ENCODE assay signal across 8 cellular contexts in the genomic region with DNA sequence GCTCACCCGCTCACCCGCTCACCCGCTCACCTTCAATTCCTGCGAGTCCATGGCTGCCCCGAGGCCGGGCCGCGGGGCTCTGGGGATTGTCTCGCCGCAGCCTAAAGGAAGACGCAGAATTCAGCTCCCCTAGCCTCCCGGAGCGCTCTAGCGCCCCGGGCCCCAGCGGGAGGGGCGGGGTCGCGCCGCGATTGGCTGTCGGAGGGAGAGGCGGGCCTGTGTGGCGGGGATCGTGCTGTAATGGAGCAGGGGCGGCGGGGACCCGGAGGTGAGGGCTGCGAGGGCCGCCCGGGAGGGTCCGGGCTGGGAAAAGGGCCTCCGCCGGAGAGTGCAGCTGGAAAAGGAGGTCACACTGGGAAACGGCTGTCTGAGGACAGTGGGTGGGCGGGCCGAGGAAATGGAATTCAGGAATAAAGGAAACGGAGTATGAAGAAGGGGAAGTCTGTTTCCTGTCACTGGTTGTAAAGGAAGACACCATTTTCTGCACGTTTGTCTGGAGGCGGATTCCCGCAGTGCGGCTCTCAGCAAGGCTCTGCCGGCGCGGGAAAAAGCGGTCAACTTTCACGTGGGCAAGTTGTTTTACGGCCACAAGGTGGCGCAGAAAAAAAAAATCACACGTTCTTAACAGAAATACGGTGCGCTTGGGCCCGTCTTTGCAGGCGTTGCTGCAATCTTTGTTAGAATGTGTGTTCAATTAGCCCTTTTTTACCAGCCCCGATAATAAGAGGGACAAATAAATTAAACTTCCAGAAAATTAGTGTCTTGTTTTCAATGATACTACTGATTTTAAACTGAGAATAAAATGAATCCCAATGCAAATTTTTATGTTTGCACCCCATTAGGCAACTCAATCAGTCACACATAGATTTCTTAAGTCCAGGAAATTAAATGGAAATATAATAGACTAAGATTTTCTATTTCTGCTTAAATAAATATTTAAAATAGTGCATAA. TPM values are rescaled to one million over a fixed set of nuclear protein-coding genes. Genes with fewer than 3 reads are reported as not detected.
DNase-seq lines count a peak whose midpoint lies in the region; ATAC-seq and TF ChIP-seq lines count a peak whose summit lies in the region.

TTC21B (minus strand) TSS at position 122 of the 952 bp plus-strand sequence; CDS start at position 51, 71 bp downstream.

- ATAC-seq in GM19467 (IDR thresholded peaks at IDR 0.05; ENCODE audit: unreplicated experiment) (peak; percentile 98), lung (ENCODE audit: insufficient read depth, low FRiP score) (peak; percentile 100)

- peak; percentile 70 for TF ChIP-seq CTCF in lung (IDR thresholded peaks at IDR 0.05; ENCODE audit: control extremely low read depth, extremely low read depth)

- H3K4me1 ChIP-seq in lung (ENCODE audit: control insufficient read depth in 2 of 2, insufficient read depth in 2 of 2, low read length in 2 of 2): peaks cover 3 to 17% of the 10 kb centered on the region in 2 donors

- WGBS in lung, 2 donors: 0% methylated on average over 55 of the region's 55 CpGs

- DNase-seq in COLO668 (lab: John Stamatoyannopoulos, UW; ENCODE audit: unreplicated experiment): peak; percentile 97
- peak; percentile 67 for DNase-seq in HS-27A (ENCODE audit: low read depth)
- peak; percentile 25 for DNase-seq in NK-92 (lab: John Stamatoyannopoulos, UW; ENCODE audit: unreplicated experiment)
- peak; percentile 76 to 93 for DNase-seq in activated CD8-positive, alpha-beta memory T cell treated with anti-CD3 and anti-CD28 coated beads for 1 hour (ENCODE audit: extremely low read depth in 1 of 2, low read depth in 1 of 2)
- peak; percentile 86 for DNase-seq in effector CD8-positive, alpha-beta T cell (lab: John Stamatoyannopoulos, UW)
- peak; percentile 95 for DNase-seq in lung (ENCODE audit: low spot score)
- DNase-seq in stimulated activated CD4-positive, alpha-beta T cell treated with anti-CD3 and anti-CD28 coated beads, TNF-alpha, amount 100 ng/mL, for 4 hours (ENCODE audit: low read depth in 3 of 3): peak; percentile 87 to 92 (median 91)

- no peaks in the 10 kb centered on the region for H3K9me3 ChIP-seq in lung (ENCODE audit: control insufficient read depth in 2 of 2, insufficient read depth in 1 of 2, low read length in 1 of 2)

- H3K4me3 ChIP-seq in lung: peak within 1 kb of the TSS; percentile 90

- peak within 1 kb of the TSS; percentile 89 to 90 for H3K27ac ChIP-seq in lung (ENCODE audit: low read depth in 1 of 2, low read length in 1 of 2)

- no peaks in the 10 kb centered on the region for H3K27me3 ChIP-seq in lung (ENCODE audit: control insufficient read depth, insufficient read depth)

- H3K36me3 ChIP-seq in lung (ENCODE audit: control insufficient read depth in 2 of 2, insufficient read depth in 2 of 2, low read length in 2 of 2): no peaks in the 10 kb centered on the region

RNA-seq across cellular contexts. Expression of gene TTC21B, which starts in this region (rescaled TPM):
- 100 to 1,000 TPM in 1 of 2 donors, 10 to 100 TPM in 1; 22.4 to 146 TPM for total RNA-seq in lung
- polyA plus RNA-seq in lung: 1 to 10 TPM; 5.0 to 7.7 TPM

Comparison
In these comparisons a context has a peak if more than half of its experiments do, and no peak if none do; other contexts are left out.
1. Peak in every context shown above with its lines: DNase-seq, ATAC-seq, H3K4me3 ChIP-seq and H3K27ac ChIP-seq.
2. DNase-seq: peak in every context shown above with its lines; median percentile 97 in COLO668; 95 in lung; 91 in stimulated activated CD4-positive, alpha-beta T cell treated with anti-CD3 and anti-CD28 coated beads, TNF-alpha, amount 100 ng/mL, for 4 hours; 86 in effector CD8-positive, alpha-beta T cell; 84 in activated CD8-positive, alpha-beta memory T cell treated with anti-CD3 and anti-CD28 coated beads for 1 hour; 67 in HS-27A; 25 in NK-92.